8 cellular contexts compared by ENCODE assay signal in the genomic region with DNA sequence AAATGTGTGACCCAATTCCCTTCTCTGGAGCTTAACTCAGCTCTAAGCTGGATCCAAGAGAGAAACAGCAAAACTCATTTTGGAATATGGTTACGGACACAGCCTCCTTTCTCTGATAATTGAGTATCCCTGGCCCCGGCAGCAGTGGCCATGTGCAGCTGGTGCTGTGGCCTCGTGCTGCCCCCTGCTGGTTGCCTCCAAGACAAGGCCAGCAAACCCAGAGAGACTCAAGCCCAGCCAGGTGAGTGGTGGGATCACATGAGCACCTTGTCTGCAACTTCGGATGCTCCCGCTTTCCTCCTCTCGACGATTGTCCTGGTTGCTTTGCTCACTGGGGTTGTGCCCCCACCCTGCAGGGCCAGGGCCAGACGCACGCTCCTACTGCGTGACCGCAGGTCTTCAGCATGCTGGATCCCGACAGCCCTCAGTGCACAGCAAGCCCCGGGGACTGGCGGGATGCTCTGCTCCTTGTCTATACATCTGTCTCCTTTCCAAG. TPM values are rescaled to one million over a fixed set of nuclear protein-coding genes. Genes with fewer than 3 reads are reported as not detected.
DNase-seq lines count a peak whose midpoint lies in the region; ATAC-seq, FAIRE-seq and TF ChIP-seq lines count a peak whose summit lies in the region.

No MANE protein-coding gene starts in this region.

- TF ChIP-seq POLR2A in GM12892 (IDR thresholded peaks at IDR 0.05; ENCODE audit: low read depth, low read length), result no peak

- H3K36me3 ChIP-seq in A673 (ENCODE audit: insufficient read depth, low read length, poor library complexity, severe bottlenecking), result no peaks in the 10 kb centered on the region

- H3K4me1 Mint-ChIP-seq in activated CD8-positive, alpha-beta T cell treated with anti-CD3 and anti-CD28 coated beads for 36 hours (ENCODE audit: low read depth), result no peaks in the 10 kb centered on the region

- peak; percentile 89 for TF ChIP-seq CTCF in A673 (conservative IDR thresholded peaks at IDR 0.05; ENCODE audit: low read depth, low read length)
- TF ChIP-seq CTCF in activated CD8-positive, alpha-beta T cell treated with anti-CD3 and anti-CD28 coated beads for 36 hours (IDR thresholded peaks at IDR 0.05), result peak; percentile 82

- FAIRE-seq in GM12892 (lab: Jason Lieb, UNC), result peak; percentile 66

- intact Hi-C loops in A673 (cut with micrococcal nuclease; ENCODE audit: unreplicated experiment), result loop anchor here (1.0 kb wide), 1 partner anchor 367 kb away; no protein-coding TSS in a partner anchor
- intact Hi-C loops in activated CD8-positive, alpha-beta T cell treated with anti-CD3 and anti-CD28 coated beads for 36 hours (cut with micrococcal nuclease), result loop anchor here (10.0 kb wide), 1 partner anchor 365 kb away; the partner anchor contains the start of gene SFTPA2

- DNase-seq in A673 (ENCODE audit: low spot score) (peak; percentile 74), GM12892 (ENCODE audit: insufficient read length) (peak; percentile 43), NCI-H460 (ENCODE audit: extremely low read depth, low read depth) (peak; percentile 69), lung microvascular endothelial cell (ENCODE audit: low read depth in 2 of 2) (peak; percentile 77 to 88)
- peak; percentile 86 for DNase-seq in activated CD8-positive, alpha-beta T cell treated with anti-CD3 and anti-CD28 coated beads for 36 hours
- peak; percentile 37 for DNase-seq in effector CD8-positive, alpha-beta T cell (lab: John Stamatoyannopoulos, UW)
- peak; percentile 53 for DNase-seq in stimulated activated CD8-positive, alpha-beta memory T cell treated with anti-CD3 and anti-CD28 coated beads, Interleukin-15, amount 100 ng/mL, for 1 hour (ENCODE audit: low read depth)

- H3K4me3 ChIP-seq in A673 (ENCODE audit: low read depth, low read length, poor library complexity, severe bottlenecking), result no peak overlapping the region

- no TSS peak for BruUV-seq in A673 (replicated peaks; lab: Mats Ljungman, UMichigan)

- H3K4me3 Mint-ChIP-seq in activated CD8-positive, alpha-beta T cell treated with anti-CD3 and anti-CD28 coated beads for 36 hours, result no peak overlapping the region

- peaks cover 18% of the 10 kb centered on the region for H3K27me3 Mint-ChIP-seq in activated CD8-positive, alpha-beta T cell treated with anti-CD3 and anti-CD28 coated beads for 36 hours

- peaks cover 14% of the 10 kb centered on the region for H3K27me3 ChIP-seq in A673 (replicated peaks; ENCODE audit: insufficient read depth, low read depth, low read length, poor library complexity)

- H3K27ac Mint-ChIP-seq in activated CD8-positive, alpha-beta T cell treated with anti-CD3 and anti-CD28 coated beads for 36 hours, result no peak overlapping the region

- POLR2A ChIA-PET in A673 (lab: Charles Lee; ENCODE audit: low non-redundant PET), result no interaction called here
- POLR2A ChIA-PET in activated CD8-positive, alpha-beta T cell treated with anti-CD3 and anti-CD28 coated beads for 36 hours (lab: Charles Lee), result no interaction called here

- no peaks in the 10 kb centered on the region for H3K9me3 Mint-ChIP-seq in activated CD8-positive, alpha-beta T cell treated with anti-CD3 and anti-CD28 coated beads for 36 hours

- H3K36me3 Mint-ChIP-seq in activated CD8-positive, alpha-beta T cell treated with anti-CD3 and anti-CD28 coated beads for 36 hours (ENCODE audit: low read depth), result no peaks in the 10 kb centered on the region

- H3K9me3 ChIP-seq in A673 (ENCODE audit: low read depth, low read length, poor library complexity, severe bottlenecking), result no peaks in the 10 kb centered on the region

- peak; percentile 72 for ATAC-seq in HG02943 (IDR thresholded peaks at IDR 0.05; ENCODE audit: low read depth, unreplicated experiment)
- ATAC-seq in activated CD8-positive, alpha-beta T cell treated with anti-CD3 and anti-CD28 coated beads for 36 hours, result peak; percentile 93

- CTCF ChIA-PET in A673 (lab: Charles Lee), result no interaction called here
- CTCF ChIA-PET in activated CD8-positive, alpha-beta T cell treated with anti-CD3 and anti-CD28 coated beads for 36 hours (lab: Charles Lee), result interaction anchor here (0.7 to 2.1 kb wide), 7 partner anchors 10 to 392 kb away, joined by 3 to 8 read pairs (median 4); no protein-coding TSS in a partner anchor

- H3K4me1 ChIP-seq in A673 (ENCODE audit: insufficient read depth, low read length, poor library complexity, severe bottlenecking), result no peaks in the 10 kb centered on the region

- no peak overlapping the region for H3K27ac ChIP-seq in A673 (ENCODE audit: low read depth, low read length, poor library complexity, severe bottlenecking)

RNA-seq across cellular contexts. Expression of gene SFTPD, which starts 19.4 kb away (rescaled TPM):
- not detected in 2 replicates for total RNA-seq in A673 (2021)
- not detected for polyA plus RNA-seq in GM12892 (2012; ENCODE audit: missing spikeins)
- total RNA-seq in NCI-H460 (2014; rRNA removed; shearing (Covaris generic)), result not detected in 2 replicates
- polyA plus RNA-seq in NCI-H460 (2014; cell fraction: nucleus; rRNA removed), result 0.14 TPM in 1 of 2 replicates, not detected in the other
- not detected for total RNA-seq in activated CD8-positive, alpha-beta T cell treated with anti-CD3 and anti-CD28 coated beads for 36 hours
- total RNA-seq in lung microvascular endothelial cell, result not detected in 2 replicates
